Comparison of ENCODE assay signal across 8 cellular contexts in genomic region chr16:58511933-58512815, GRCh38. TPM values are rescaled to one million over a fixed set of nuclear protein-coding genes. Genes with fewer than 3 reads are reported as not detected.
A peak's percentile ranks its signal among the peaks of the same experiment; 100 is the strongest.
DNase-seq lines count a peak whose midpoint lies in the region; ATAC-seq and TF ChIP-seq lines count a peak whose summit lies in the region.

No MANE protein-coding gene starts in this region.

- DNase-seq in DMS114 treated with DMSO at 0.1 percent for 48 hours (lab: John Stamatoyannopoulos, UW; ENCODE audit: unreplicated experiment): peak; percentile 48
- peak; percentile 63 to 86 for DNase-seq in NCI-H524 (lab: John Stamatoyannopoulos, UW)
- peak; percentile 91 for DNase-seq in activated CD4-positive, alpha-beta T cell treated with anti-CD3 and anti-CD28 coated beads for 48 hours
- DNase-seq in choroid plexus epithelial cell (ENCODE audit: low read depth): peak; percentile 71
- peak; percentile 86 for DNase-seq in lower lobe of right lung
- peak; percentile 80 for DNase-seq in stimulated activated CD8-positive, alpha-beta memory T cell treated with anti-CD3 and anti-CD28 coated beads, Interleukin-15, amount 100 ng/mL, for 24 hours (ENCODE audit: low read depth)
- no peak for DNase-seq in cortex of kidney (lab: John Stamatoyannopoulos, UW)

- H3K4me3 ChIP-seq in choroid plexus epithelial cell (ENCODE audit: low read depth, low read length) (no peak overlapping the region), lower lobe of right lung (no peak overlapping the region)

- peak; percentile 86 for TF ChIP-seq CTCF in choroid plexus epithelial cell (conservative IDR thresholded peaks at IDR 0.05; ENCODE audit: low read depth, low read length)
- TF ChIP-seq CTCF in lower lobe of right lung (IDR thresholded peaks at IDR 0.05): peak; percentile 72

- H3K4me1 ChIP-seq in lower lobe of right lung: peaks cover 19% of the 10 kb centered on the region

- ATAC-seq in HG02623 (IDR thresholded peaks at IDR 0.05; ENCODE audit: unreplicated experiment) (peak; percentile 29), lower lobe of right lung (no peak)

- no peak overlapping the region for H3K27ac ChIP-seq in lower lobe of right lung

- H3K27me3 ChIP-seq in lower lobe of right lung (ENCODE audit: low read depth): no peaks in the 10 kb centered on the region

- intact Hi-C loops in lower lobe of right lung (cut with DNase I): no loop called here

- H3K36me3 ChIP-seq in lower lobe of right lung: peaks cover 7% of the 10 kb centered on the region

- no peaks in the 10 kb centered on the region for H3K9me3 ChIP-seq in lower lobe of right lung

RNA-seq across cellular contexts. Expression of gene SETD6, which starts 3.1 kb away (rescaled TPM):
- total RNA-seq in lower lobe of right lung: 17.3 TPM

RNA-seq across cellular contexts. Expression of gene NDRG4, which starts 12.2 kb away (rescaled TPM):
- 47.9 TPM for total RNA-seq in lower lobe of right lung
